8 cellular contexts compared by ENCODE assay signal in genomic region chr20:49916146-49917002, GRCh38. TPM values are rescaled to one million over a fixed set of nuclear protein-coding genes. Genes with fewer than 3 reads are reported as not detected.
DNase-seq lines count a peak whose midpoint lies in the region; ATAC-seq and TF ChIP-seq lines count a peak whose summit lies in the region.

No MANE protein-coding gene starts in this region.

- H3K9me3 ChIP-seq in DOHH2 (ENCODE audit: control insufficient read depth, insufficient read depth, low read length) (no peaks in the 10 kb centered on the region), right atrium auricular region (no peaks in the 10 kb centered on the region), sigmoid colon (no peaks in the 10 kb centered on the region)

- H3K9me3 Mint-ChIP-seq in activated T-cell treated with anti-CD3 and anti-CD28 coated beads, Interleukin-2, amount 50 U/mL, for 72 hours = no peaks in the 10 kb centered on the region

- H3K27me3 Mint-ChIP-seq in activated T-cell treated with anti-CD3 and anti-CD28 coated beads, Interleukin-2, amount 50 U/mL, for 72 hours (ENCODE audit: low read depth) = no peaks in the 10 kb centered on the region

- no peak for TF ChIP-seq EP300 in sigmoid colon (IDR thresholded peaks at IDR 0.05)

- TF ChIP-seq CTCF in DOHH2 (IDR thresholded peaks at IDR 0.05; ENCODE audit: low read depth, low read length, poor library complexity, severe bottlenecking) (no peak), right atrium auricular region (IDR thresholded peaks at IDR 0.05) (no peak), sigmoid colon (IDR thresholded peaks at IDR 0.05) (no peak)

- WGBS in sigmoid colon, 2 donors = 7 to 39% methylated on average over 19 of the region's 19 CpGs

- H3K27ac ChIP-seq in DOHH2 (ENCODE audit: low read depth, low read length) (peak overlapping the region; percentile 92), right atrium auricular region (peak overlapping the region; percentile 98), sigmoid colon (peak overlapping the region; percentile 95 to 100 (median 98))

- H3K4me2 ChIP-seq in DOHH2 (ENCODE audit: low read length) = peak overlapping the region; percentile 92

- H3K4me3 ChIP-seq in DOHH2 (ENCODE audit: low read length) (peak overlapping the region; percentile 87), right atrium auricular region (peak overlapping the region; percentile 96 to 100), sigmoid colon (peak overlapping the region; percentile 95 to 100 (median 100))

- H3K4me3 Mint-ChIP-seq in activated T-cell treated with anti-CD3 and anti-CD28 coated beads, Interleukin-2, amount 50 U/mL, for 72 hours = peak overlapping the region; percentile 97 to 99

- peak overlapping the region; percentile 100 for H3K27ac Mint-ChIP-seq in activated T-cell treated with anti-CD3 and anti-CD28 coated beads, Interleukin-2, amount 50 U/mL, for 72 hours

- TF ChIP-seq POLR2A in sigmoid colon (IDR thresholded peaks at IDR 0.05) = no peak

- no peaks in the 10 kb centered on the region for H3K9me2 ChIP-seq in DOHH2 (replicated peaks; ENCODE audit: control insufficient read depth, low read length)

- H3K36me3 ChIP-seq in DOHH2 (ENCODE audit: control insufficient read depth, low read length) = peaks cover 4% of the 10 kb centered on the region; the same call in 1 of the 2 replicates
- H3K36me3 ChIP-seq in right atrium auricular region = no peaks in the 10 kb centered on the region
- H3K36me3 ChIP-seq in sigmoid colon = no peaks in the 10 kb centered on the region

- H3K4me1 Mint-ChIP-seq in activated T-cell treated with anti-CD3 and anti-CD28 coated beads, Interleukin-2, amount 50 U/mL, for 72 hours (ENCODE audit: low read depth) = peaks cover 47% of the 10 kb centered on the region

- no peaks in the 10 kb centered on the region for H3K27me3 ChIP-seq in DOHH2 (ENCODE audit: control insufficient read depth, low read length)
- H3K27me3 ChIP-seq in right atrium auricular region = no peaks in the 10 kb centered on the region
- H3K27me3 ChIP-seq in sigmoid colon = no peaks in the 10 kb centered on the region

- peak; percentile 63 for DNase-seq in LoVo (ENCODE audit: low spot score)
- peak; percentile 49 to 59 for DNase-seq in activated T-cell treated with anti-CD3 and anti-CD28 coated beads, Interleukin-2, amount 50 U/mL, for 72 hours
- no peak for DNase-seq in right atrium auricular region (ENCODE audit: low spot score)
- DNase-seq in sigmoid colon = peak; percentile 43
- no peak for DNase-seq in AG08395 (ENCODE audit: low spot score)
- no peak for DNase-seq in DMS79 treated with DMSO at 0.1 percent for 48 hours (lab: John Stamatoyannopoulos, UW)

- ATAC-seq in activated T-cell treated with anti-CD3 and anti-CD28 coated beads, Interleukin-2, amount 50 U/mL, for 72 hours (replicated peaks in 1 of 2) = peak; percentile 50 to 61
- ATAC-seq in HG03571 (IDR thresholded peaks at IDR 0.05; ENCODE audit: unreplicated experiment) = no peak

- H3F3A ChIP-seq in DOHH2 (ENCODE audit: control insufficient read depth, insufficient read depth) = peaks cover 3% of the 10 kb centered on the region; the same call in 1 of the 2 replicates

- H3K79me2 ChIP-seq in DOHH2 (ENCODE audit: control insufficient read depth, low read length) = peaks cover 49% of the 10 kb centered on the region

- H4K20me1 ChIP-seq in DOHH2 (ENCODE audit: control insufficient read depth, insufficient read depth, low read depth, low read length) = peaks cover 17% of the 10 kb centered on the region

- intact Hi-C loops in sigmoid colon (cut with DNase I) = loop anchor here (10.0 kb wide), 1 partner anchor 282 kb away; no protein-coding TSS in a partner anchor

- H3K4me1 ChIP-seq in DOHH2 (ENCODE audit: control insufficient read depth, low read length) (peaks cover 23% of the 10 kb centered on the region), right atrium auricular region (peaks cover 0 to 43% of the 10 kb centered on the region in 2 donors), sigmoid colon (peaks cover 0 to 33% (median 26%) of the 10 kb centered on the region in 4 donors)

- H3K36me3 Mint-ChIP-seq in activated T-cell treated with anti-CD3 and anti-CD28 coated beads, Interleukin-2, amount 50 U/mL, for 72 hours (ENCODE audit: insufficient read depth in 2 of 2) = no peaks in the 10 kb centered on the region

RNA-seq across cellular contexts. Expression of gene SPATA2, which starts 1.0 kb away (rescaled TPM):
- 10 to 100 TPM; 10.6 to 10.8 TPM for total RNA-seq in activated T-cell treated with anti-CD3 and anti-CD28 coated beads, Interleukin-2, amount 50 U/mL, for 72 hours
- total RNA-seq in right atrium auricular region (1 to 10 TPM; 5.0 to 6.1 TPM), sigmoid colon (1 to 10 TPM; 2.1 to 4.7 (median 2.7) TPM)
- 10 to 100 TPM; 10.7 to 12.5 (median 10.8) TPM for polyA plus RNA-seq in sigmoid colon

RNA-seq across cellular contexts. Expression of gene RNF114, which starts 19.8 kb away (rescaled TPM):
- total RNA-seq in activated T-cell treated with anti-CD3 and anti-CD28 coated beads, Interleukin-2, amount 50 U/mL, for 72 hours = 100 to 1,000 TPM in 1 of 2 donors, 10 to 100 TPM in 1; 99.2 to 113 TPM
- total RNA-seq in right atrium auricular region (100 to 1,000 TPM in 1 of 2 donors, 10 to 100 TPM in 1; 40.2 to 117 TPM), sigmoid colon (100 to 1,000 TPM; 121 to 151 (median 136) TPM)
- 10 to 100 TPM; 59.5 to 61.7 (median 61.0) TPM for polyA plus RNA-seq in sigmoid colon

Comparison
In these comparisons a context has a peak if more than half of its experiments do, and no peak if none do; other contexts are left out.
1. DNase-seq: peak in LoVo (single experiment), activated T-cell treated with anti-CD3 and anti-CD28 coated beads, Interleukin-2, amount 50 U/mL, for 72 hours (2 of 2) and sigmoid colon (single experiment); none in right atrium auricular region (single experiment), AG08395 (single experiment) and DMS79 treated with DMSO at 0.1 percent for 48 hours (single experiment).
2. Peak in every context shown above with its lines, with median percentiles within 50 percentile points of each other: H3K27ac ChIP-seq and H3K4me3 ChIP-seq.